12 cellular contexts compared by ENCODE assay signal in the genomic region with DNA sequence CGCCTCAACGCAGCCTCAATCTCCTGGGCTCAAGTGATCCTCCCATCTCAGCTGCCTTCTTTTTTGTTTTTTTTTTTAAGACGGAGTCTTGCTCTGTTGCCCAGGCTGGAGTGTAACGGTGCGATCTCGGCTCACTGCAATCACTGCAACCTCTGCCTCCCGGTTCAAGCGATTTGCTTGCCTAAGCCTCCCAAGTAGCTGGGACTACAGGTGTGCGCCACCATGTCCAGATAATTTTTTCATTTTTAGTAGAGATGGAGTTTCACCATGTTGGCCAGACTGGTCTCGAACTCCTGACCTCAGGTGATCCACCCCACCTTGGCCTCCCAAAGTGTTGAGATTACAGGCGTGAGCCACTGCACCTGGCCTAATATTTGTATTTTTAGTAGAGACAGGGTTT. TPM values are rescaled to one million over a fixed set of nuclear protein-coding genes. Genes with fewer than 3 reads are reported as not detected.
A peak's percentile ranks its signal among the peaks of the same experiment; 100 is the strongest.
DNase-seq lines count a peak whose midpoint lies in the region; ATAC-seq and TF ChIP-seq lines count a peak whose summit lies in the region.
"Not testable (repeated sequence)": the region's sequence is repeated elsewhere in the genome, so short reads cannot be mapped to it uniquely, and the experiment has no call there.
"Had no signal": no experiment of that assay in that cellular context is flagged by ENCODE, and none has a peak within 500 bp of the region (broad histone marks: within the 10 kb centered on the region; RNA-seq: fewer than 3 reads in every experiment).

No MANE protein-coding gene starts in this region.

- CTCF ChIA-PET in CD4-positive, alpha-beta T cell (lab: Charles Lee): interaction anchor here (0.8 to 1.5 kb wide), 3 partner anchors 11 to 50 kb away, joined by 3 read pairs; a partner anchor contains a TSS

- not testable (repeated sequence) for H3K9me3 Mint-ChIP-seq in CD4-positive, alpha-beta T cell; activated T-cell treated with anti-CD3 and anti-CD28 coated beads, Interleukin-2, amount 50 U/mL, for 24 hours

- WGBS in hepatocyte (ENCODE audit: low lambda C conversion rate, missing lambda C conversion rate): 99% methylated on average over 11 of the region's 11 CpGs
- WGBS in stomach, 5 donors: 92 to 97% (median 95%) methylated on average over 11 of the region's 11 CpGs

- H3K27ac ChIP-seq in CD4-positive, alpha-beta T cell (ENCODE audit: low read depth, low read length): not testable (repeated sequence)
- H3K27ac ChIP-seq in colonic mucosa (peak overlapping the region; percentile 74), hepatocyte (peak overlapping the region; percentile 78), mucosa of rectum (ENCODE audit: low read depth in 2 of 2, low read length in 2 of 2) (peak overlapping the region; percentile 82 to 88), stomach (peak overlapping the region; percentile 46 to 72 (median 48))

- peaks cover 33% of the 10 kb centered on the region for H3K36me3 Mint-ChIP-seq in CD4-positive, alpha-beta T cell (ENCODE audit: low read depth)
- H3K36me3 Mint-ChIP-seq in activated T-cell treated with anti-CD3 and anti-CD28 coated beads, Interleukin-2, amount 50 U/mL, for 24 hours (ENCODE audit: low read depth): peaks cover 63% of the 10 kb centered on the region

- not testable (repeated sequence) for H3K27me3 ChIP-seq in CD4-positive, alpha-beta T cell (ENCODE audit: control insufficient read depth, insufficient read depth, low read length); colonic mucosa; hepatocyte; mucosa of rectum (ENCODE audit: control insufficient read depth in 2 of 2, insufficient read depth in 2 of 2, low read length in 2 of 2); stomach

- not testable (repeated sequence) for H4K20me1 ChIP-seq in hepatocyte (ENCODE audit: insufficient read depth, poor library complexity, severe bottlenecking)

- TF ChIP-seq POLR2A in stomach (IDR thresholded peaks at IDR 0.05): not testable (repeated sequence)

- peak overlapping the region; percentile 43 for H3K27ac Mint-ChIP-seq in CD4-positive, alpha-beta T cell
- peak overlapping the region; percentile 61 for H3K27ac Mint-ChIP-seq in activated T-cell treated with anti-CD3 and anti-CD28 coated beads, Interleukin-2, amount 50 U/mL, for 24 hours

- H3K36me3 ChIP-seq in colonic mucosa; hepatocyte (replicated peaks; ENCODE audit: insufficient read depth, low read depth); mucosa of rectum (ENCODE audit: control insufficient read depth in 2 of 2, insufficient read depth in 2 of 2, low read length in 2 of 2): not testable (repeated sequence)
- H3K36me3 ChIP-seq in stomach: peaks cover 3 to 26% (median 18%) of the 10 kb centered on the region in 4 donors

- not testable (repeated sequence) for H2AFZ ChIP-seq in hepatocyte

- not testable (repeated sequence) for H3K4me2 ChIP-seq in hepatocyte

- DNase-seq in CD4-positive, alpha-beta T cell; activated T-cell treated with anti-CD3 and anti-CD28 coated beads, Interleukin-2, amount 50 U/mL, for 24 hours; colonic mucosa; hepatocyte (ENCODE audit: low spot score); stomach: not testable (repeated sequence)

- peaks cover 45% of the 10 kb centered on the region for H3K4me1 Mint-ChIP-seq in CD4-positive, alpha-beta T cell (ENCODE audit: low read depth)
- peaks cover 50% of the 10 kb centered on the region for H3K4me1 Mint-ChIP-seq in activated T-cell treated with anti-CD3 and anti-CD28 coated beads, Interleukin-2, amount 50 U/mL, for 24 hours (ENCODE audit: low read depth)

- intact Hi-C loops in CD4-positive, alpha-beta T cell (cut with DNase I, micrococcal nuclease); colonic mucosa (cut with DNase I); stomach (cut with DNase I; ENCODE audit: low total_unique reads): not testable (repeated sequence)

- H3K4me1 ChIP-seq in colonic mucosa: not testable (repeated sequence)
- peaks cover 11% of the 10 kb centered on the region for H3K4me1 ChIP-seq in hepatocyte (ENCODE audit: insufficient read depth)
- H3K4me1 ChIP-seq in mucosa of rectum (ENCODE audit: control insufficient read depth in 2 of 2, insufficient read depth in 2 of 2, low read length in 2 of 2): peaks cover 17 to 36% of the 10 kb centered on the region in 2 donors
- H3K4me1 ChIP-seq in stomach: peaks cover 13 to 54% (median 24%) of the 10 kb centered on the region in 4 donors

- peaks cover 70% of the 10 kb centered on the region for H3K79me2 ChIP-seq in hepatocyte

- TF ChIP-seq EP300 in stomach (IDR thresholded peaks at IDR 0.05): not testable (repeated sequence)

- H3K9me2 ChIP-seq in hepatocyte (replicated peaks; ENCODE audit: insufficient read depth): not testable (repeated sequence)

- H3K4me3 ChIP-seq in colonic mucosa; hepatocyte; mucosa of rectum (ENCODE audit: low read length in 2 of 2); stomach: not testable (repeated sequence)

- not testable (repeated sequence) for H3K27me3 Mint-ChIP-seq in CD4-positive, alpha-beta T cell; activated T-cell treated with anti-CD3 and anti-CD28 coated beads, Interleukin-2, amount 50 U/mL, for 24 hours

- POLR2A ChIA-PET in CD4-positive, alpha-beta T cell (lab: Charles Lee): not testable (repeated sequence)

- not testable (repeated sequence) for H3K9me3 ChIP-seq in CD4-positive, alpha-beta T cell (ENCODE audit: control insufficient read depth, low read length); colonic mucosa; hepatocyte (ENCODE audit: low read depth); mucosa of rectum (ENCODE audit: control insufficient read depth in 2 of 2, low read length in 2 of 2); stomach

- H3K9ac ChIP-seq in colonic mucosa (ENCODE audit: low read depth in 2 of 2, low read length in 2 of 2); mucosa of rectum (ENCODE audit: low read depth in 1 of 2, low read length in 2 of 2): not testable (repeated sequence)

- not testable (repeated sequence) for H3K4me3 Mint-ChIP-seq in CD4-positive, alpha-beta T cell; activated T-cell treated with anti-CD3 and anti-CD28 coated beads, Interleukin-2, amount 50 U/mL, for 24 hours

- not testable (repeated sequence) for ATAC-seq in CD4-positive, alpha-beta T cell (ENCODE audit: poor library complexity)

- TF ChIP-seq CTCF in CD4-positive, alpha-beta T cell (IDR thresholded peaks at IDR 0.05); colonic mucosa (IDR thresholded peaks at IDR 0.05); hepatocyte (IDR thresholded peaks at IDR 0.05; ENCODE audit: poor library complexity); stomach (IDR thresholded peaks at IDR 0.05): not testable (repeated sequence)

RNA-seq across cellular contexts. Expression of a gene that starts 10.6 kb away (rescaled TPM):
- 10 to 100 TPM; 17.2 to 17.5 TPM for total RNA-seq in CD4-positive, alpha-beta T cell
- total RNA-seq in colonic mucosa (10 to 100 TPM; 28.3 to 28.8 TPM), hepatocyte (4.6 and 7.5 TPM in 2 replicates), stomach (10 to 100 TPM in 3 of 5 donors, 1 to 10 TPM in 2; 4.0 to 61.7 (median 12.3) TPM)
- polyA plus RNA-seq in hepatocyte (13.3 and 14.8 TPM in 2 replicates), stomach (10 to 100 TPM in 1 of 3 donors, 1 to 10 TPM in 2; 6.3 to 10.1 (median 7.9) TPM)

RNA-seq across cellular contexts. Expression of a gene that starts 13.2 kb away (rescaled TPM):
- total RNA-seq in CD4-positive, alpha-beta T cell: not detected
- total RNA-seq in colonic mucosa: not detected
- total RNA-seq in hepatocyte: not detected in 2 replicates
- not detected in 2 replicates for polyA plus RNA-seq in hepatocyte
- total RNA-seq in stomach: not detected
- polyA plus RNA-seq in stomach: not detected
- total RNA-seq: A673; Caco-2; CD8-positive, alpha-beta memory T cell; H7 had no signal
- polyA plus RNA-seq: BJ; CD14-positive monocyte; CD8-positive, alpha-beta memory T cell had no signal

RNA-seq across cellular contexts. Expression of a gene that starts 27.6 kb away (rescaled TPM):
- 1 to 10 TPM; 3.7 to 5.0 TPM for total RNA-seq in CD4-positive, alpha-beta T cell
- total RNA-seq in colonic mucosa (10 to 100 TPM; 10.7 to 11.2 TPM), hepatocyte (7.5 and 10.3 TPM in 2 replicates), stomach (10 to 100 TPM in 2 of 5 donors, 1 to 10 TPM in 3; 5.8 to 33.6 (median 7.6) TPM)
- polyA plus RNA-seq in hepatocyte (6.8 and 11.0 TPM in 2 replicates), stomach (1 to 10 TPM; 1.7 to 7.0 (median 4.2) TPM)

RNA-seq across cellular contexts. Expression of a gene that starts 28.3 kb away (rescaled TPM):
- 100 to 1,000 TPM; 367 to 369 TPM for total RNA-seq in CD4-positive, alpha-beta T cell
- 100 to 1,000 TPM; 269 to 484 TPM for total RNA-seq in colonic mucosa
- 149 and 165 TPM in 2 replicates for total RNA-seq in hepatocyte
- 478 and 513 TPM in 2 replicates for polyA plus RNA-seq in hepatocyte
- total RNA-seq in stomach: 100 to 1,000 TPM in 3 of 5 donors, 10 to 100 TPM in 2; 79.9 to 217 (median 127) TPM
- polyA plus RNA-seq in stomach: 100 to 1,000 TPM; 378 to 511 (median 467) TPM

RNA-seq across cellular contexts. Expression of a gene that starts 49.0 kb away (rescaled TPM):
- under 1 TPM; 0.58 to 0.59 TPM for total RNA-seq in CD4-positive, alpha-beta T cell
- total RNA-seq in colonic mucosa (10 to 100 TPM; 11.0 to 15.8 TPM), hepatocyte (12.1 and 17.0 TPM in 2 replicates), stomach (10 to 100 TPM in 4 of 5 donors, 1 to 10 TPM in 1; 4.0 to 39.1 (median 25.9) TPM)
- polyA plus RNA-seq in hepatocyte (12.6 and 15.6 TPM in 2 replicates), stomach (10 to 100 TPM; 14.4 to 23.3 (median 16.6) TPM)
- polyA plus RNA-seq: CD14-positive monocyte had no signal
